17 cellular contexts compared by ENCODE assay signal in the genomic region with DNA sequence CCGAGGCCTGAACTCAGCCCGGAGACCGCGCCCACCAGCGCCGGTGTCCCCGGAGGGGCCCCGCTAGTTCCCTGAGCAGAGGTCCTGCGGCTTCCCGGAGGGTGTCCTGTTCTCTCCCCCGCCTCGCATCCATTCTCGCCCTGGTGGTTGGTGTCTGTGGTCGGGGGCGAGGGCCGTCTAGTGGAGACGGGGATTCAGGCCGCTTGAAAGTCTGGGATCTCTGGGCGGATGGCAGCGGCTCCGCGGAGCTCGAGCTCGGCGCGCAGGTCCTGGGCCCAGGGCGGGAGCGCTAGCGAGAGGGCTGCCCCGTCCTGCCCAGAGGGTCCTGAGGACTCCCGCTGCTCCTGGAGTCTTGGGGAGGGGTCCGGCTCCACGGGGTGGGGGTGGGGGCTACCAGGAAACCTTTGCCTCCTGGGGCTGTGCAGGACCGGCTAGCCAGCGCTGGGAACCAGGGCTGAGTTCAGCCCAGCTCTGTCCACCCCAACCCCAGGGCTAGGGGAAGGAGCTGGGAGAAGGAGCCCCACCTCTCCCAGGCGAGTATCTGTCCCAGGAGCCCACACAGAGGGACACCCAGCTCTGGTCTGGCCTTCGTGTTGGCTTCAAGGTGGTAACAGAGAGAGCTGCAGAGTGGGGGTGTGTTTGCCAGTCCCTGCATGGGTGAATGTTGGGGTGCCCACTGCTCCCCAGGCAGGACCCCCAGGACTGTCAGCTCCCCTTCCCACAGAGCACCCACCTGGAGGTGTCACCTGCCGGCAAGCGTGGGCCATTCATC. TPM values are rescaled to one million over a fixed set of nuclear protein-coding genes. Genes with fewer than 3 reads are reported as not detected.
A peak's percentile ranks its signal among the peaks of the same experiment; 100 is the strongest.
DNase-seq lines count a peak whose midpoint lies in the region; ATAC-seq and TF ChIP-seq lines count a peak whose summit lies in the region.
"Had no signal": no experiment of that assay in that cellular context is flagged by ENCODE, and none has a peak within 500 bp of the region (broad histone marks: within the 10 kb centered on the region; RNA-seq: fewer than 3 reads in every experiment).

No MANE protein-coding gene starts in this region.

- no peak for TF ChIP-seq CTCF in BE2C (IDR thresholded peaks at IDR 0.05; ENCODE audit: low read depth, low read length)
- TF ChIP-seq CTCF in IMR-90 (conservative IDR thresholded peaks at IDR 0.05; ENCODE audit: low read depth, low read length), result no peak
- TF ChIP-seq CTCF in endodermal cell (conservative IDR thresholded peaks at IDR 0.05), result no peak
- no peak for TF ChIP-seq CTCF in mucosa of descending colon (IDR thresholded peaks at IDR 0.05)

- H3K4me2 ChIP-seq in IMR-90 (ENCODE audit: low read depth, low read length), result no peak overlapping the region

- H2AK9ac ChIP-seq in IMR-90 (replicated peaks; ENCODE audit: low read depth, low read length, poor library complexity), result peak overlapping the region; percentile 24

- POLR2A ChIA-PET in IMR-90 (lab: Charles Lee; ENCODE audit: unreplicated experiment), result no interaction called here

- peaks cover 40% of the 10 kb centered on the region for H4K20me1 ChIP-seq in IMR-90 (ENCODE audit: insufficient read depth, low read length)

- no peaks in the 10 kb centered on the region for H3K9me3 Mint-ChIP-seq in endodermal cell
- H3K9me3 Mint-ChIP-seq: stimulated activated naive CD8-positive, alpha-beta T cell treated with anti-CD3 and anti-CD28 coated beads, Interleukin-15, amount 100 ng/mL, for 72 hours had no signal

- DNase-seq in BE2C (peak; percentile 36), IMR-90 (no peak), endodermal cell (peak; percentile 87), mucosa of descending colon (peak in 2 of 3 donors; percentile 33 to 56), kidney glomerular epithelial cell (lab: John Stamatoyannopoulos, UW) (no peak), NCI-H69 (lab: John Stamatoyannopoulos, UW) (no peak), cerebellar cortex (ENCODE audit: low spot score) (no peak)
- DNase-seq: activated CD4-positive, alpha-beta T cell treated with anti-CD3 and anti-CD28 coated beads, Interleukin-2, amount 50 U/mL, for 48 hours; NCI-H2171; SHP77 treated with DMSO at 0.1 percent for 48 hours; small intestine; stimulated activated naive CD8-positive, alpha-beta T cell treated with anti-CD3 and anti-CD28 coated beads, Interleukin-15, amount 100 ng/mL, for 72 hours had no signal

- peaks cover 3% of the 10 kb centered on the region for H3K36me3 Mint-ChIP-seq in endodermal cell (ENCODE audit: low read depth)

- H3K4me1 Mint-ChIP-seq in endodermal cell, result peaks cover 6% of the 10 kb centered on the region

- BruUV-seq in IMR-90 (replicated peaks; lab: Mats Ljungman, UMichigan), result TSS peak; percentile 56

- H2AK5ac ChIP-seq in IMR-90 (ENCODE audit: low read depth, low read length), result no peak overlapping the region

- ATAC-seq in IMR-90 (ENCODE audit: low read depth) (no peak), mucosa of descending colon (no peak), HG03280 (IDR thresholded peaks at IDR 0.05; ENCODE audit: unreplicated experiment) (no peak)
- ATAC-seq: esophagus mucosa had no signal

- 77% methylated on average over 14 of the region's 39 CpGs; no CpG with 5 or more reads in 1 of the 2 experiments for WGBS in IMR-90 (ENCODE audit: extremely low coverage in 2 of 2, insufficient read length in 1 of 2), 2 experiments
- 88 to 95% methylated on average over 9 to 39 of the region's 39 CpGs for WGBS in endodermal cell (ENCODE audit: insufficient coverage in 1 of 2, insufficient read length in 1 of 2), 2 experiments

- no peak overlapping the region for H3K27ac ChIP-seq in IMR-90 (ENCODE audit: insufficient read depth, low read length)
- no peak overlapping the region for H3K27ac ChIP-seq in endodermal cell (ENCODE audit: low read depth, low read length)
- H3K27ac ChIP-seq: adrenal gland, colonic mucosa had no signal

- no peak overlapping the region for H3K23ac ChIP-seq in IMR-90 (ENCODE audit: low read depth, low read length)

- TF ChIP-seq POLR2A in IMR-90 (IDR thresholded peaks at IDR 0.05; ENCODE audit: low read depth, low read length), result no peak

- peak overlapping the region; percentile 37 for H3K4me3 ChIP-seq in BE2C (ENCODE audit: low read depth, low read length)
- H3K4me3 ChIP-seq in IMR-90 (ENCODE audit: insufficient read depth, low read depth, low read length), result no peak overlapping the region
- no peak overlapping the region for H3K4me3 ChIP-seq in endodermal cell (ENCODE audit: low read length)
- no peak overlapping the region for H3K4me3 ChIP-seq in mucosa of descending colon
- H3K4me3 ChIP-seq: adrenal gland, colonic mucosa had no signal

- H3K56ac ChIP-seq in IMR-90 (ENCODE audit: extremely low read depth, insufficient read depth, low read length), result no peak overlapping the region

- H3K27me3 ChIP-seq in BE2C (no peaks in the 10 kb centered on the region), IMR-90 (ENCODE audit: control insufficient read depth, insufficient read depth, low read length) (no peaks in the 10 kb centered on the region), endodermal cell (ENCODE audit: control insufficient read depth, insufficient read depth, low read length, poor library complexity, severe bottlenecking) (no peaks in the 10 kb centered on the region)
- H3K27me3 ChIP-seq: colonic mucosa had no signal

- H2AFZ ChIP-seq in IMR-90 (replicated peaks; ENCODE audit: low read length, poor library complexity), result no peak overlapping the region

- no peaks in the 10 kb centered on the region for H3K9me1 ChIP-seq in IMR-90 (ENCODE audit: insufficient read depth, low read length)

- no peak overlapping the region for H3K27ac Mint-ChIP-seq in endodermal cell
- H3K27ac Mint-ChIP-seq: stimulated activated naive CD8-positive, alpha-beta T cell treated with anti-CD3 and anti-CD28 coated beads, Interleukin-15, amount 100 ng/mL, for 72 hours had no signal

- peak overlapping the region; percentile 49 for H3K4me3 Mint-ChIP-seq in endodermal cell
- H3K4me3 Mint-ChIP-seq: stimulated activated naive CD8-positive, alpha-beta T cell treated with anti-CD3 and anti-CD28 coated beads, Interleukin-15, amount 100 ng/mL, for 72 hours had no signal

- peaks cover 15% of the 10 kb centered on the region for H3K27me3 Mint-ChIP-seq in endodermal cell (ENCODE audit: insufficient read depth)

- no peak overlapping the region for H4K91ac ChIP-seq in IMR-90 (ENCODE audit: insufficient read depth, low read depth, low read length)

- no peak overlapping the region for H2BK5ac ChIP-seq in IMR-90 (ENCODE audit: low read depth, low read length, poor library complexity, severe bottlenecking)

- H4K8ac ChIP-seq in IMR-90 (ENCODE audit: low read depth in 2 of 2, low read length in 2 of 2), result no peak overlapping the region

- no peak overlapping the region for H3K14ac ChIP-seq in IMR-90 (replicated peaks; ENCODE audit: low read depth, low read length)

- no peak for TF ChIP-seq RAD21 in IMR-90 (IDR thresholded peaks at IDR 0.05; ENCODE audit: low read length)

- peaks cover 0 to 41% of the 10 kb centered on the region in 2 experiments for H3K79me1 ChIP-seq in IMR-90 (ENCODE audit: low read depth in 1 of 2, low read length in 2 of 2)

- no peaks in the 10 kb centered on the region for H3K36me3 ChIP-seq in BE2C
- peaks cover 29% of the 10 kb centered on the region for H3K36me3 ChIP-seq in IMR-90 (ENCODE audit: control insufficient read depth, insufficient read depth, low read length)
- no peaks in the 10 kb centered on the region for H3K36me3 ChIP-seq in endodermal cell (ENCODE audit: control insufficient read depth, insufficient read depth, low read length)
- peaks cover 3% of the 10 kb centered on the region for H3K36me3 ChIP-seq in mucosa of descending colon (ENCODE audit: low read depth)
- H3K36me3 ChIP-seq: adrenal gland, colonic mucosa had no signal

- no peak overlapping the region for H3K4ac ChIP-seq in IMR-90 (ENCODE audit: low read depth, low read length)

- H4K5ac ChIP-seq in IMR-90 (ENCODE audit: low read depth, low read length), result no peak overlapping the region

- intact Hi-C loops in IMR-90 (cut with micrococcal nuclease), result no loop called here
- intact Hi-C loops in mucosa of descending colon (cut with DNase I, micrococcal nuclease), result no loop called here

- no peak overlapping the region for H2BK20ac ChIP-seq in IMR-90 (ENCODE audit: low read depth, low read length)

- in situ Hi-C loops in IMR-90 (cut with MboI; ENCODE audit: low sequenced_read_pairs), result no loop called here

- H3K4me1 ChIP-seq in BE2C (peaks cover 9% of the 10 kb centered on the region), IMR-90 (ENCODE audit: control insufficient read depth, insufficient read depth, low read length) (peaks cover 20% of the 10 kb centered on the region), endodermal cell (ENCODE audit: control insufficient read depth, insufficient read depth, low read length) (peaks cover 5% of the 10 kb centered on the region), mucosa of descending colon (ENCODE audit: low read depth) (peaks cover 12% of the 10 kb centered on the region)

- H2BK120ac ChIP-seq in IMR-90 (ENCODE audit: low read depth, low read length), result no peak overlapping the region

- H3K9me3 ChIP-seq in BE2C (no peaks in the 10 kb centered on the region), IMR-90 (ENCODE audit: control insufficient read depth, insufficient read depth, low read length) (no peaks in the 10 kb centered on the region), endodermal cell (ENCODE audit: control insufficient read depth, low read length) (no peaks in the 10 kb centered on the region), mucosa of descending colon (no peaks in the 10 kb centered on the region)
- H3K9me3 ChIP-seq: adrenal gland, colonic mucosa had no signal

- H2BK15ac ChIP-seq in IMR-90 (ENCODE audit: low read depth, low read length), result no peak overlapping the region

- dilution Hi-C loops in IMR-90 (cut with HindIII; ENCODE audit: low sequenced_read_pairs, unreplicated experiment), result no loop called here

- no peak overlapping the region for H3K18ac ChIP-seq in IMR-90 (ENCODE audit: low read depth, low read length)

- CTCF ChIA-PET in IMR-90 (lab: Yijun Ruan, JAX), result no interaction called here

- H3K9ac ChIP-seq in IMR-90 (ENCODE audit: low read depth, low read length) (no peak overlapping the region), endodermal cell (ENCODE audit: extremely low read depth, low read length, poor library complexity, severe bottlenecking) (no peak overlapping the region)

RNA-seq across cellular contexts. Expression of a gene that starts 4.0 kb away (rescaled TPM):
- polyA plus RNA-seq in BE2C (2012; ENCODE audit: insufficient read depth, insufficient read length, low read depth), result 9.9 TPM
- total RNA-seq in IMR-90 (2012; rRNA removed) (9.7 and 11.4 TPM in 2 replicates), endodermal cell (10 to 100 TPM; 14.2 to 18.9 TPM), mucosa of descending colon (10 to 100 TPM; 23.3 to 48.6 (median 45.3) TPM)
- polyA plus RNA-seq in IMR-90 (2012; rRNA removed), result 22.9 and 28.4 TPM in 2 replicates
- polyA plus RNA-seq in IMR-90 (2012; cell fraction: cytosol; rRNA removed), result 17.3 and 37.9 TPM in 2 replicates
- polyA plus RNA-seq in IMR-90 (2012; cell fraction: nucleus; rRNA removed; ENCODE audit: low replicate concordance), result 14.3 and 42.3 TPM in 2 replicates
- polyA plus RNA-seq in endodermal cell (2013, experiment 1 of 2), result 4.6 TPM
- polyA plus RNA-seq in endodermal cell (2013, experiment 2 of 2), result 5.1 TPM

RNA-seq across cellular contexts. Expression of a gene that starts 20.5 kb away (rescaled TPM):
- polyA plus RNA-seq in BE2C (2012; ENCODE audit: insufficient read depth, insufficient read length, low read depth), result 5.3 TPM
- not detected in 2 replicates for total RNA-seq in IMR-90 (2012; rRNA removed)
- polyA plus RNA-seq in IMR-90 (2012; rRNA removed), result 0.15 and 0.39 TPM in 2 replicates
- polyA plus RNA-seq in IMR-90 (2012; cell fraction: cytosol; rRNA removed), result 0.37 and 1.8 TPM in 2 replicates
- 2.9 and 4.1 TPM in 2 replicates for polyA plus RNA-seq in IMR-90 (2012; cell fraction: nucleus; rRNA removed; ENCODE audit: low replicate concordance)
- total RNA-seq in endodermal cell, result 10 to 100 TPM; 12.1 to 12.9 TPM
- 59.0 TPM for polyA plus RNA-seq in endodermal cell (2013, experiment 1 of 2)
- 52.6 TPM for polyA plus RNA-seq in endodermal cell (2013, experiment 2 of 2)
- 100 to 1,000 TPM in 2 of 3 donors, 10 to 100 TPM in 1; 61.4 to 171 (median 146) TPM for total RNA-seq in mucosa of descending colon

RNA-seq across cellular contexts. Expression of a gene that starts 26.4 kb away (rescaled TPM):
- polyA plus RNA-seq in BE2C (2012; ENCODE audit: insufficient read depth, insufficient read length, low read depth), result 204 TPM
- total RNA-seq in IMR-90 (2012; rRNA removed), result 36.7 and 36.9 TPM in 2 replicates
- polyA plus RNA-seq in IMR-90 (2012; rRNA removed), result 65.1 and 66.0 TPM in 2 replicates
- polyA plus RNA-seq in IMR-90 (2012; cell fraction: cytosol; rRNA removed), result 38.5 and 59.2 TPM in 2 replicates
- 43.4 and 76.9 TPM in 2 replicates for polyA plus RNA-seq in IMR-90 (2012; cell fraction: nucleus; rRNA removed; ENCODE audit: low replicate concordance)
- total RNA-seq in endodermal cell, result 10 to 100 TPM; 73.3 to 86.6 TPM
- polyA plus RNA-seq in endodermal cell (2013, experiment 1 of 2), result 56.8 TPM
- polyA plus RNA-seq in endodermal cell (2013, experiment 2 of 2), result 55.1 TPM
- 10 to 100 TPM; 52.9 to 66.2 (median 60.5) TPM for total RNA-seq in mucosa of descending colon

RNA-seq across cellular contexts. Expression of a gene that starts 30.4 kb away (rescaled TPM):
- not detected for polyA plus RNA-seq in BE2C (2012; ENCODE audit: insufficient read depth, insufficient read length, low read depth)
- not detected in 2 replicates for total RNA-seq in IMR-90 (2012; rRNA removed)
- not detected in 2 replicates for polyA plus RNA-seq in IMR-90 (2012; rRNA removed)
- polyA plus RNA-seq in IMR-90 (2012; cell fraction: cytosol; rRNA removed), result not detected in 2 replicates
- 0.09 TPM in 1 of 2 replicates, not detected in the other for polyA plus RNA-seq in IMR-90 (2012; cell fraction: nucleus; rRNA removed; ENCODE audit: low replicate concordance)
- not detected for total RNA-seq in endodermal cell
- polyA plus RNA-seq in endodermal cell (2013, experiment 1 of 2), result not detected
- not detected for polyA plus RNA-seq in endodermal cell (2013, experiment 2 of 2)
- total RNA-seq in mucosa of descending colon, result not detected
- total RNA-seq: colonic mucosa, esophagus mucosa, mesenteric fat pad had no signal
- polyA plus RNA-seq: small intestine had no signal

RNA-seq across cellular contexts. Expression of a gene that starts 40.4 kb away (rescaled TPM):
- polyA plus RNA-seq in BE2C (2012; ENCODE audit: insufficient read depth, insufficient read length, low read depth), result 604 TPM
- total RNA-seq in IMR-90 (2012; rRNA removed) (236 and 237 TPM in 2 replicates), endodermal cell (100 to 1,000 TPM; 328 to 415 TPM), mucosa of descending colon (100 to 1,000 TPM; 286 to 379 (median 332) TPM)
- polyA plus RNA-seq in IMR-90 (2012; rRNA removed), result 529 and 613 TPM in 2 replicates
- polyA plus RNA-seq in IMR-90 (2012; cell fraction: cytosol; rRNA removed), result 396 and 719 TPM in 2 replicates
- polyA plus RNA-seq in IMR-90 (2012; cell fraction: nucleus; rRNA removed; ENCODE audit: low replicate concordance), result 295 and 529 TPM in 2 replicates
- 395 TPM for polyA plus RNA-seq in endodermal cell (2013, experiment 1 of 2)
- 425 TPM for polyA plus RNA-seq in endodermal cell (2013, experiment 2 of 2)

Comparison
In these comparisons a context has a peak if more than half of its experiments do, and no peak if none do; other contexts are left out.
1. DNase-seq: peak in BE2C (single experiment), endodermal cell (single experiment) and mucosa of descending colon (2 of 3); none in IMR-90 (single experiment), kidney glomerular epithelial cell (single experiment), NCI-H69 (single experiment) and cerebellar cortex (single experiment).
2. RNA of a gene that starts 20.5 kb away (total RNA-seq): 61.4 to 171 TPM in mucosa of descending colon and 12.1 to 12.9 TPM in endodermal cell; not detected in IMR-90; every median in the first group is over 10 times any median in the second.